9 cellular contexts compared by ENCODE assay signal in genomic region chr13:87678353-87678752, GRCh38. TPM values are rescaled to one million over a fixed set of nuclear protein-coding genes. Genes with fewer than 3 reads are reported as not detected.
A peak's percentile ranks its signal among the peaks of the same experiment; 100 is the strongest.
DNase-seq lines count a peak whose midpoint lies in the region; ATAC-seq, FAIRE-seq and TF ChIP-seq lines count a peak whose summit lies in the region.
"Had no signal": no experiment of that assay in that cellular context is flagged by ENCODE, and none has a peak within 500 bp of the region (broad histone marks: within the 10 kb centered on the region; RNA-seq: fewer than 3 reads in every experiment).

No MANE protein-coding gene starts in this region.

- TF ChIP-seq EP300 in gastroesophageal sphincter (IDR thresholded peaks at IDR 0.05) = no peak

- 40 to 50% methylated on average over 6 to 7 of the region's 9 CpGs for WGBS in gastroesophageal sphincter (ENCODE audit: low coverage in 1 of 2), 2 donors
- WGBS in prostate gland = 26% methylated on average over 9 of the region's 9 CpGs

- H3K27ac ChIP-seq in gastroesophageal sphincter (no peak overlapping the region), prostate gland (no peak overlapping the region)

- CTCF ChIA-PET in Calu3 (lab: Charles Lee) = no interaction called here

- no TSS peak for BruUV-seq in Calu3 (replicated peaks; lab: Mats Ljungman, UMichigan)

- no peak for TF ChIP-seq POLR2A in H54 (IDR thresholded peaks at IDR 0.05; ENCODE audit: low read depth, low read length)
- TF ChIP-seq POLR2A in gastroesophageal sphincter (IDR thresholded peaks at IDR 0.05) = no peak
- TF ChIP-seq POLR2A in prostate gland (IDR thresholded peaks at IDR 0.05) = no peak

- H3K27me3 ChIP-seq in gastroesophageal sphincter (peaks cover 57% of the 10 kb centered on the region), prostate gland (replicated peaks; ENCODE audit: insufficient read depth) (peaks cover 11% of the 10 kb centered on the region)

- H3K9me3 Mint-ChIP-seq in Calu3 (ENCODE audit: low read depth, unreplicated experiment) = no peaks in the 10 kb centered on the region

- DNase-seq in H54 (ENCODE audit: insufficient read length, low spot score) = no peak
- DNase-seq in SHP77 treated with DMSO at 0.1 percent for 48 hours (lab: John Stamatoyannopoulos, UW) = peak; percentile 74
- no peak for DNase-seq in prostate gland (ENCODE audit: low spot score)
- no peak for DNase-seq in NCI-H1105 treated with DMSO at 0.1 percent for 48 hours (lab: John Stamatoyannopoulos, UW)
- DNase-seq in NCI-H146 treated with DMSO at 0.1 percent for 48 hours (lab: John Stamatoyannopoulos, UW; ENCODE audit: unreplicated experiment) = no peak
- DNase-seq in dermis blood vessel endothelial cell = no peak
- DNase-seq in Calu3 = no peak
- DNase-seq: NCI-H2171 had no signal

- FAIRE-seq in H54 (lab: Jason Lieb, UNC) = peak; percentile 87

- H3K9me3 ChIP-seq in gastroesophageal sphincter = no peaks in the 10 kb centered on the region
- no peaks in the 10 kb centered on the region for H3K9me3 ChIP-seq in prostate gland

- peaks cover 0 to 18% (median 10%) of the 10 kb centered on the region in 3 donors for H3K4me1 ChIP-seq in gastroesophageal sphincter
- H3K4me1 ChIP-seq in prostate gland (replicated peaks) = no peaks in the 10 kb centered on the region

- H3K4me3 Mint-ChIP-seq in Calu3 (ENCODE audit: low read depth, unreplicated experiment) = no peak overlapping the region

- H3K36me3 Mint-ChIP-seq in Calu3 (ENCODE audit: insufficient read depth, unreplicated experiment) = no peaks in the 10 kb centered on the region

- no peak for TF ChIP-seq CTCF in gastroesophageal sphincter (IDR thresholded peaks at IDR 0.05)
- no peak for TF ChIP-seq CTCF in prostate gland (IDR thresholded peaks at IDR 0.05)
- no peak for TF ChIP-seq CTCF in Calu3 (IDR thresholded peaks at IDR 0.05; ENCODE audit: unreplicated experiment)

- no peak for ATAC-seq in gastroesophageal sphincter

- no peaks in the 10 kb centered on the region for H3K36me3 ChIP-seq in gastroesophageal sphincter
- no peaks in the 10 kb centered on the region for H3K36me3 ChIP-seq in prostate gland

- H3K4me3 ChIP-seq in gastroesophageal sphincter (peak overlapping the region; percentile 22 to 50), prostate gland (peak overlapping the region; percentile 31 to 33)

- intact Hi-C loops in prostate gland (cut with DNase I) = no loop called here
- intact Hi-C loops in Calu3 (cut with micrococcal nuclease; ENCODE audit: unreplicated experiment) = no loop called here

- no peak overlapping the region for H3K27ac Mint-ChIP-seq in Calu3 (ENCODE audit: unreplicated experiment)

- no peaks in the 10 kb centered on the region for H3K27me3 Mint-ChIP-seq in Calu3 (ENCODE audit: unreplicated experiment)

- no peaks in the 10 kb centered on the region for H3K4me1 Mint-ChIP-seq in Calu3 (ENCODE audit: low read depth, unreplicated experiment)

RNA-seq across cellular contexts. Expression of gene SLITRK5, which starts 7.2 kb away (rescaled TPM):
- under 1 TPM; 0.25 to 0.54 (median 0.41) TPM for total RNA-seq in gastroesophageal sphincter
- under 1 TPM; 0.62 to 0.77 TPM for total RNA-seq in prostate gland
- total RNA-seq in dermis blood vessel endothelial cell = not detected in 2 replicates
- total RNA-seq in Calu3 (2022) = not detected in 2 replicates
